11 cellular contexts compared by ENCODE assay signal in genomic region chr2:64650722-64651338, GRCh38. TPM values are rescaled to one million over a fixed set of nuclear protein-coding genes. Genes with fewer than 3 reads are reported as not detected.
A peak's percentile ranks its signal among the peaks of the same experiment; 100 is the strongest.
DNase-seq lines count a peak whose midpoint lies in the region; ATAC-seq lines count a peak whose summit lies in the region.
"Had no signal": no experiment of that assay in that cellular context is flagged by ENCODE, and none has a peak within 500 bp of the region (broad histone marks: within the 10 kb centered on the region; RNA-seq: fewer than 3 reads in every experiment).

No MANE protein-coding gene starts in this region.

- H3K9me3 Mint-ChIP-seq in CD4-positive, CD25-positive, alpha-beta regulatory T cell: no peaks in the 10 kb centered on the region
- no peaks in the 10 kb centered on the region for H3K9me3 Mint-ChIP-seq in activated naive CD8-positive, alpha-beta T cell (ENCODE audit: low read depth)
- no peaks in the 10 kb centered on the region for H3K9me3 Mint-ChIP-seq in naive thymus-derived CD4-positive, alpha-beta T cell
- H3K9me3 Mint-ChIP-seq: activated T-helper 2 cell treated with anti-CD3 and anti-CD28 coated beads, Interferon-gamma antibody, Interleukin-2, Interleukin-4, amounts not matched to agents 10 μg/mL and 5 μg/mL and 100 μg/mL, durations not matched to agents 14 hours and 24 hours and 36 hours had no signal

- H3K9me3 ChIP-seq in CD4-positive, CD25-positive, alpha-beta regulatory T cell (ENCODE audit: control insufficient read depth in 2 of 2, low read length in 2 of 2): no peaks in the 10 kb centered on the region
- no peaks in the 10 kb centered on the region for H3K9me3 ChIP-seq in naive thymus-derived CD4-positive, alpha-beta T cell (ENCODE audit: control insufficient read depth in 2 of 3, low read length in 3 of 3)
- H3K9me3 ChIP-seq: HAP-1 had no signal

- H3K4me3 Mint-ChIP-seq in CD4-positive, CD25-positive, alpha-beta regulatory T cell: peak overlapping the region; percentile 41 to 78 (median 50)
- H3K4me3 Mint-ChIP-seq in activated naive CD8-positive, alpha-beta T cell: peak overlapping the region; percentile 35
- H3K4me3 Mint-ChIP-seq in naive thymus-derived CD4-positive, alpha-beta T cell: peak overlapping the region in 9 of 10 donors; percentile 67 to 99 (median 97)

- no peak for ATAC-seq in CD4-positive, CD25-positive, alpha-beta regulatory T cell (ENCODE audit: low read depth in 2 of 2)
- ATAC-seq in naive thymus-derived CD4-positive, alpha-beta T cell: no peak
- no peak for ATAC-seq in HG03280 (IDR thresholded peaks at IDR 0.05; ENCODE audit: unreplicated experiment)
- ATAC-seq in GM21723 (IDR thresholded peaks at IDR 0.05; ENCODE audit: unreplicated experiment): no peak

- H3K36me3 ChIP-seq in CD4-positive, CD25-positive, alpha-beta regulatory T cell (ENCODE audit: control insufficient read depth, insufficient read depth, low read length): no peaks in the 10 kb centered on the region
- H3K36me3 ChIP-seq in naive thymus-derived CD4-positive, alpha-beta T cell (ENCODE audit: control insufficient read depth in 2 of 3, insufficient read depth in 3 of 3, low read length in 3 of 3): peaks cover 0 to 4% (median 0%) of the 10 kb centered on the region in 3 experiments
- H3K36me3 ChIP-seq: HAP-1 had no signal

- peak overlapping the region in 1 of 3 donors; percentile 46 for H3K27ac Mint-ChIP-seq in CD4-positive, CD25-positive, alpha-beta regulatory T cell
- peak overlapping the region; percentile 58 for H3K27ac Mint-ChIP-seq in activated naive CD8-positive, alpha-beta T cell
- peak overlapping the region in 7 of 9 donors; percentile 63 to 93 (median 78) for H3K27ac Mint-ChIP-seq in naive thymus-derived CD4-positive, alpha-beta T cell
- H3K27ac Mint-ChIP-seq: activated T-helper 2 cell treated with anti-CD3 and anti-CD28 coated beads, Interferon-gamma antibody, Interleukin-2, Interleukin-4, amounts not matched to agents 10 μg/mL and 5 μg/mL and 100 μg/mL, durations not matched to agents 14 hours and 24 hours and 36 hours had no signal

- CTCF ChIA-PET in naive thymus-derived CD4-positive, alpha-beta T cell (lab: Charles Lee): interaction anchor here (0.6 to 10.8 kb wide), 12 partner anchors 9 to 218 kb away, joined by 3 to 117 read pairs (median 6); partner anchors contain the start of gene AFTPH

- peaks cover 44 to 79% (median 53%) of the 10 kb centered on the region in 4 donors for H3K4me1 Mint-ChIP-seq in CD4-positive, CD25-positive, alpha-beta regulatory T cell
- H3K4me1 Mint-ChIP-seq in activated naive CD8-positive, alpha-beta T cell (ENCODE audit: low read depth): peaks cover 74% of the 10 kb centered on the region
- peaks cover 38 to 85% (median 82%) of the 10 kb centered on the region in 7 donors for H3K4me1 Mint-ChIP-seq in naive thymus-derived CD4-positive, alpha-beta T cell

- POLR2A ChIA-PET in naive thymus-derived CD4-positive, alpha-beta T cell (lab: Charles Lee): interaction anchor here (0.7 to 18.3 kb wide), 18 partner anchors 9 to 212 kb away, joined by 3 to 433 read pairs (median 4); no protein-coding TSS in a partner anchor

- intact Hi-C loops in naive thymus-derived CD4-positive, alpha-beta T cell (cut with micrococcal nuclease): loop anchor here (5.0 to 10.0 kb wide), 3 partner anchors 406 to 506 kb away; partner anchors contain the start of genes CEP68 (in 1 of the 2) and PELI1 (in 1 of the 2)

- H3K36me3 Mint-ChIP-seq in CD4-positive, CD25-positive, alpha-beta regulatory T cell: no peaks in the 10 kb centered on the region
- H3K36me3 Mint-ChIP-seq in activated naive CD8-positive, alpha-beta T cell: no peaks in the 10 kb centered on the region
- peaks cover 0 to 5% (median 0%) of the 10 kb centered on the region in 5 donors for H3K36me3 Mint-ChIP-seq in naive thymus-derived CD4-positive, alpha-beta T cell

- no peak for DNase-seq in CD4-positive, CD25-positive, alpha-beta regulatory T cell
- DNase-seq in HuH-7 (ENCODE audit: low spot score) (peak; percentile 67), NCI-H345 (lab: John Stamatoyannopoulos, UW) (no peak)
- DNase-seq in naive thymus-derived CD4-positive, alpha-beta T cell: no peak
- DNase-seq in activated CD4-positive, CD25-positive, alpha-beta regulatory T cell (lab: John Stamatoyannopoulos, UW): no peak
- DNase-seq: NCI-H2107 had no signal

- H3K27me3 ChIP-seq in CD4-positive, CD25-positive, alpha-beta regulatory T cell (ENCODE audit: control insufficient read depth, insufficient read depth, low read length): no peaks in the 10 kb centered on the region
- H3K27me3 ChIP-seq in naive thymus-derived CD4-positive, alpha-beta T cell (ENCODE audit: control insufficient read depth in 2 of 2, insufficient read depth in 2 of 2, low read length in 2 of 2): no peaks in the 10 kb centered on the region

- peaks cover 5% of the 10 kb centered on the region for H3K27me3 Mint-ChIP-seq in CD4-positive, CD25-positive, alpha-beta regulatory T cell
- no peaks in the 10 kb centered on the region for H3K27me3 Mint-ChIP-seq in activated naive CD8-positive, alpha-beta T cell
- no peaks in the 10 kb centered on the region for H3K27me3 Mint-ChIP-seq in naive thymus-derived CD4-positive, alpha-beta T cell

- no peak overlapping the region for H3K4me3 ChIP-seq in CD4-positive, CD25-positive, alpha-beta regulatory T cell (ENCODE audit: low read depth, low read length)
- no peak overlapping the region for H3K4me3 ChIP-seq in naive thymus-derived CD4-positive, alpha-beta T cell (ENCODE audit: low read length)
- H3K4me3 ChIP-seq: HAP-1 had no signal

- no peak overlapping the region for H3K27ac ChIP-seq in CD4-positive, CD25-positive, alpha-beta regulatory T cell (ENCODE audit: insufficient read depth, low read length, poor library complexity, severe bottlenecking)
- H3K27ac ChIP-seq in naive thymus-derived CD4-positive, alpha-beta T cell (ENCODE audit: low read depth, low read length): no peak overlapping the region

- H3K4me1 ChIP-seq in CD4-positive, CD25-positive, alpha-beta regulatory T cell (ENCODE audit: control insufficient read depth, insufficient read depth, low read length, poor library complexity, severe bottlenecking): peaks cover 59% of the 10 kb centered on the region
- peaks cover 8 to 52% of the 10 kb centered on the region in 2 donors for H3K4me1 ChIP-seq in naive thymus-derived CD4-positive, alpha-beta T cell (ENCODE audit: control insufficient read depth in 2 of 2, insufficient read depth in 2 of 2, low read length in 2 of 2)

RNA-seq across cellular contexts. Expression of gene SERTAD2, which starts 2.9 kb away (rescaled TPM):
- total RNA-seq in CD4-positive, CD25-positive, alpha-beta regulatory T cell: 33.5 TPM
- polyA plus RNA-seq in CD4-positive, CD25-positive, alpha-beta regulatory T cell: 1 to 10 TPM; 4.2 to 7.5 (median 5.7) TPM
- 10 to 100 TPM; 34.3 to 43.8 (median 40.1) TPM for total RNA-seq in naive thymus-derived CD4-positive, alpha-beta T cell
- 1 to 10 TPM; 5.2 to 6.9 TPM for polyA plus RNA-seq in naive thymus-derived CD4-positive, alpha-beta T cell

Comparison
In these comparisons a context has a peak if more than half of its experiments do, and no peak if none do; other contexts are left out.
1. H3K4me3 Mint-ChIP-seq: peak in every context shown above with its lines; median percentile 97 in naive thymus-derived CD4-positive, alpha-beta T cell; 50 in CD4-positive, CD25-positive, alpha-beta regulatory T cell; 35 in activated naive CD8-positive, alpha-beta T cell.